8 cellular contexts compared by ENCODE assay signal in the genomic region with DNA sequence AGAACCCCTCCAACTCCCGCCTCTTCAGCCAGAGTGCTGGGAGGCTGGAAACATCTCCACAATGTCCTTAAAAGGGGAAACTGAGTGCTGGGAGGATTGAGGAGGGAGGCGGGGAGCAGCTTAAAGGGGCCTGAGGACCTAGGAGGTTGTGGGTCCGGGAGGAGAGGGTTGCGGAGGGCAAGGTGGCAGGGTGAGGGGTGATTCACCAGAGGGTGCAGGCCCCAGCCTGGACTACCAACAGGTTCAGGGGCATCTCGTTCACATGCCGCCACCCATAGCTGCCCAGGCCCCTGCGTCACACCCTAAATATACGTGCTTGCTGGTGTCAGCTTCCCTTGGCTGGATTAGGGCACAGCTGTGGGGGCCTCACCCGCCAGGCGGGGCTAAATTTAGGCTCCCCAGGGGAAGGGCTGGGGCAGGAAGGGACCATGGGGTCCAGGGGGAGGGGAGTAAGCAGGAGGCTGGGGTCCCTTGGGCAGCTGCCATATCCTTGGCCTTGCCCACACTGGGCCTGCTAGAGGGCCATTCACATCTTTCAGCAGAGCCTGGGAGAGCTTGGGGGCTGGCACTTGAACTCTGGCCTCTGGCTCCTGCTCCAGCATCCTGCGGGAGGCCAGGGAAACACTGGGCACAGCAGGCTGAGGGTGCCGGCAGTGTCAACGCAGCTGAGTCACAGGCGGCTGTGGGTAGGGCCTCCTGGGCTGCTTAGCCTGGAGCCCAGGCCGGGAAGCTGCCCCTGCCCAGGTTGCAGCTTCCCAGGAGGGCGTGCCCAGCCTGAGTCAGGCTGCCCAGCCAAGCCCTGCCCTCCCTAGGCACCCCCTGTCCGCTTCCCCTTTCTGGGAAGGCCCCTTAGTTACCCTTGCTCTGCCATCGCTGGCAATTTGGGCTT. TPM values are rescaled to one million over a fixed set of nuclear protein-coding genes. Genes with fewer than 3 reads are reported as not detected.
DNase-seq lines count a peak whose midpoint lies in the region; ATAC-seq, FAIRE-seq and TF ChIP-seq lines count a peak whose summit lies in the region.

No MANE protein-coding gene starts in this region.

- POLR2A ChIA-PET in CD8-positive, alpha-beta T cell (lab: Charles Lee), result interaction anchor here (0.8 to 3.6 kb wide), 16 partner anchors 10 to 159 kb away, joined by 3 to 30 read pairs (median 6); a partner anchor contains a TSS

- H3K36me3 ChIP-seq in CD8-positive, alpha-beta T cell (ENCODE audit: insufficient read depth, low read length), result peaks cover 21% of the 10 kb centered on the region
- no peaks in the 10 kb centered on the region for H3K36me3 ChIP-seq in pancreas

- FAIRE-seq in pancreas (lab: Jason Lieb, UNC), result no peak

- H3K4me1 ChIP-seq in CD8-positive, alpha-beta T cell (ENCODE audit: insufficient read depth, low read length), result peaks cover 40% of the 10 kb centered on the region
- peaks cover 0 to 21% (median 6%) of the 10 kb centered on the region in 3 donors for H3K4me1 ChIP-seq in pancreas

- H3K4me3 ChIP-seq in CD8-positive, alpha-beta T cell (ENCODE audit: low read depth, low read length), result peak overlapping the region; percentile 44
- H3K4me3 ChIP-seq in Jurkat, Clone E6-1 (ENCODE audit: low read length), result peak overlapping the region; percentile 66
- H3K4me3 ChIP-seq in fibroblast of villous mesenchyme (ENCODE audit: low read depth, low read length) (peak overlapping the region; percentile 74), pancreas (peak overlapping the region in 3 of 4 donors; percentile 23 to 88 (median 87))

- H3K4me3 Mint-ChIP-seq in CD8-positive, alpha-beta T cell, result peak overlapping the region; percentile 84

- TF ChIP-seq CTCF in CD8-positive, alpha-beta T cell (IDR thresholded peaks at IDR 0.05), result no peak
- TF ChIP-seq CTCF in fibroblast of villous mesenchyme (IDR thresholded peaks at IDR 0.05; ENCODE audit: insufficient read depth, low read depth, low read length) (no peak), pancreas (IDR thresholded peaks at IDR 0.05) (no peak)

- peaks cover 31% of the 10 kb centered on the region for H3K36me3 Mint-ChIP-seq in CD8-positive, alpha-beta T cell

- H3K9me3 ChIP-seq in CD8-positive, alpha-beta T cell (ENCODE audit: low read length), result no peaks in the 10 kb centered on the region
- H3K9me3 ChIP-seq in pancreas, result no peaks in the 10 kb centered on the region

- 64% methylated on average over 18 of the region's 18 CpGs for WGBS in pancreas, 2 donors

- peak in 3 of 7 experiments; percentile 36 to 54 (median 49) for DNase-seq in CD8-positive, alpha-beta T cell
- no peak for DNase-seq in Jurkat, Clone E6-1 (ENCODE audit: low read depth, low spot score)
- peak; percentile 58 to 69 for DNase-seq in activated CD4-positive, alpha-beta T cell treated with anti-CD3 and anti-CD28 coated beads, Interleukin-2, amount 50 U/mL, for 48 hours
- peak; percentile 75 for DNase-seq in fibroblast of villous mesenchyme (ENCODE audit: low read depth)
- peak in 5 of 6 donors; percentile 52 to 84 (median 76) for DNase-seq in pancreas
- DNase-seq in DMS153 (lab: John Stamatoyannopoulos, UW), result no peak

- H3K27me3 Mint-ChIP-seq in CD8-positive, alpha-beta T cell (ENCODE audit: low read depth), result no peaks in the 10 kb centered on the region

- H3K4me1 Mint-ChIP-seq in CD8-positive, alpha-beta T cell (ENCODE audit: low read depth), result peaks cover 42% of the 10 kb centered on the region

- H3K27ac ChIP-seq in CD8-positive, alpha-beta T cell (ENCODE audit: low read depth, low read length), result peak overlapping the region; percentile 49
- H3K27ac ChIP-seq in pancreas, result peak overlapping the region in 3 of 4 donors; percentile 28 to 57 (median 36)

- CTCF ChIA-PET in CD8-positive, alpha-beta T cell (lab: Charles Lee), result interaction anchor here (0.9 to 3.7 kb wide), 9 partner anchors 11 to 38 kb away, joined by 3 to 43 read pairs (median 6); a partner anchor contains a TSS

- intact Hi-C loops in CD8-positive, alpha-beta T cell (cut with DNase I, micrococcal nuclease), result no loop called here
- intact Hi-C loops in pancreas (cut with DNase I), result no loop called here

- ATAC-seq in CD8-positive, alpha-beta T cell, result peak; percentile 7
- ATAC-seq in pancreas (peak; percentile 6 to 46 (median 8)), HG03342 (IDR thresholded peaks at IDR 0.05; ENCODE audit: unreplicated experiment) (no peak), GM21825 (IDR thresholded peaks at IDR 0.05; ENCODE audit: unreplicated experiment) (no peak)

- H3K27me3 ChIP-seq in CD8-positive, alpha-beta T cell (ENCODE audit: insufficient read depth, low read length), result no peaks in the 10 kb centered on the region
- H3K27me3 ChIP-seq in pancreas, result no peaks in the 10 kb centered on the region

- H3K9me3 Mint-ChIP-seq in CD8-positive, alpha-beta T cell, result no peaks in the 10 kb centered on the region

- peak overlapping the region; percentile 91 for H3K27ac Mint-ChIP-seq in CD8-positive, alpha-beta T cell

RNA-seq across cellular contexts. Expression of a gene that starts 1.3 kb away (rescaled TPM):
- 10 to 100 TPM; 64.7 to 65.1 TPM for total RNA-seq in CD8-positive, alpha-beta T cell
- polyA plus RNA-seq in Jurkat, Clone E6-1 (2012; ENCODE audit: insufficient read depth, insufficient read length), result 37.5 TPM
- total RNA-seq in fibroblast of villous mesenchyme, result 33.7 and 47.7 TPM in 2 replicates
- 10 to 100 TPM in 4 of 6 donors, 1 to 10 TPM in 2; 6.5 to 26.2 (median 11.2) TPM for total RNA-seq in pancreas
- polyA plus RNA-seq in pancreas, result 10 to 100 TPM; 25.0 to 34.2 TPM

RNA-seq across cellular contexts. Expression of a gene that starts 4.8 kb away (rescaled TPM):
- 10 to 100 TPM; 20.6 to 20.8 TPM for total RNA-seq in CD8-positive, alpha-beta T cell
- polyA plus RNA-seq in Jurkat, Clone E6-1 (2012; ENCODE audit: insufficient read depth, insufficient read length), result 51.2 TPM
- total RNA-seq in fibroblast of villous mesenchyme, result 19.0 and 27.4 TPM in 2 replicates
- 10 to 100 TPM; 22.7 to 45.9 (median 28.6) TPM for total RNA-seq in pancreas
- 10 to 100 TPM; 37.3 to 49.1 TPM for polyA plus RNA-seq in pancreas

RNA-seq across cellular contexts. Expression of a gene that starts 6.8 kb away (rescaled TPM):
- 10 to 100 TPM; 35.6 to 41.4 TPM for total RNA-seq in CD8-positive, alpha-beta T cell
- 115 TPM for polyA plus RNA-seq in Jurkat, Clone E6-1 (2012; ENCODE audit: insufficient read depth, insufficient read length)
- total RNA-seq in fibroblast of villous mesenchyme, result 31.1 and 49.6 TPM in 2 replicates
- 10 to 100 TPM; 17.8 to 29.1 (median 20.1) TPM for total RNA-seq in pancreas
- polyA plus RNA-seq in pancreas, result 10 to 100 TPM; 32.5 to 34.8 TPM

RNA-seq across cellular contexts. Expression of a gene that starts 18.5 kb away (rescaled TPM):
- 10 to 100 TPM in 1 of 2 experiments, 1 to 10 TPM in 1; 9.1 to 11.1 TPM for total RNA-seq in CD8-positive, alpha-beta T cell
- polyA plus RNA-seq in Jurkat, Clone E6-1 (2012; ENCODE audit: insufficient read depth, insufficient read length), result 1.4 TPM
- total RNA-seq in fibroblast of villous mesenchyme (under 0.01 TPM in 1 of 2 replicates, not detected in the other), pancreas (under 1 TPM in 3 of 6 donors, not detected in 3; 0.19 to 0.84 (median 0.28) TPM)
- polyA plus RNA-seq in pancreas, result 1 to 10 TPM in 1 of 2 donors, under 1 TPM in 1; 0.91 to 1.6 TPM

RNA-seq across cellular contexts. Expression of a gene that starts 19.0 kb away (rescaled TPM):
- total RNA-seq in CD8-positive, alpha-beta T cell, result 100 to 1,000 TPM; 231 to 246 TPM
- 12.2 TPM for polyA plus RNA-seq in Jurkat, Clone E6-1 (2012; ENCODE audit: insufficient read depth, insufficient read length)
- total RNA-seq in fibroblast of villous mesenchyme (23.7 and 24.2 TPM in 2 replicates), pancreas (100 to 1,000 TPM in 1 of 6 donors, 10 to 100 TPM in 5; 44.7 to 119 (median 63.4) TPM)
- 100 to 1,000 TPM; 118 to 151 TPM for polyA plus RNA-seq in pancreas

Comparison
In these comparisons a context has a peak if more than half of its experiments do, and no peak if none do; other contexts are left out.
1. ATAC-seq: peak in CD8-positive, alpha-beta T cell (single experiment) and pancreas (4 of 4); none in HG03342 (single experiment) and GM21825 (single experiment).
2. DNase-seq: peak in activated CD4-positive, alpha-beta T cell treated with anti-CD3 and anti-CD28 coated beads, Interleukin-2, amount 50 U/mL, for 48 hours (2 of 2), fibroblast of villous mesenchyme (single experiment) and pancreas (5 of 6); none in Jurkat, Clone E6-1 (single experiment) and DMS153 (single experiment).
3. Peak in every context shown above with its lines, with median percentiles within 50 percentile points of each other: H3K4me3 ChIP-seq.